Comparison of ENCODE assay signal across 15 cellular contexts in the genomic region with DNA sequence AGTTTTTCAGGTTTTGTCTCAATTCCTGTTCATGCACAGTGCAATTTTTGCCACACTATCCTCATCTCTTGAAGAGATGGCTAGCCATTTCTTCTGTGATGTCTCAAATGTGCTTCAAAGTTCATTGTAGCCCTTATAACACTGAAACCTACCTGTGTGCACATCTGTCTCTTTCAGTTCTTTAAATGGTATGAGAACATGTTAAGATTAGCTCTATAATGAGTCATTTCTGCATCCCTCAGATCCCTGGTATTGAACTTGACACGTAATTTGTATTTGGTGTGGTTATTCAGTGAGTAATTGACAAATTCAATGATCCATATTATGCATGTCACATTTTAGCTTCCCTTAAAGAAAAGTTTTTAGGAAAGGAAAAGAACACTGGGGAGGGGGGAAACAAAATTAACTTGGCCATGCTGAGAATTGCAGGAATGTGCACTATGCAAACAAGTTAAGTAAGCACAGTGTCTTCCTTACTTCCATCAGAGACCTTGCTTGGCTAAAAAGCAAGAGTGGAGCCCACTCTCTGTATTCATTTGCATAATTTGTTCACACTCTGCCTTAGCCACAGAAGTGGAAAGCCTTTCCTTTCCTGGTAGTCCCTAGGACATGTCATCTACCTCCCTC.
DNase-seq lines count a peak whose midpoint lies in the region; ATAC-seq, FAIRE-seq and TF ChIP-seq lines count a peak whose summit lies in the region.
"Had no signal": no experiment of that assay in that cellular context is flagged by ENCODE, and none has a peak within 500 bp of the region (broad histone marks: within the 10 kb centered on the region; RNA-seq: fewer than 3 reads in every experiment).

No MANE protein-coding gene starts in this region.

- H3K4me1 ChIP-seq in body of pancreas (no peaks in the 10 kb centered on the region), kidney (ENCODE audit: control insufficient read depth in 1 of 2, insufficient read depth in 1 of 2, low read depth in 1 of 2, low read length in 2 of 2) (no peaks in the 10 kb centered on the region)
- H3K4me1 ChIP-seq: lower lobe of right lung, psoas muscle had no signal

- H3K27ac ChIP-seq in body of pancreas = no peak overlapping the region
- no peak overlapping the region for H3K27ac ChIP-seq in kidney (ENCODE audit: low read depth in 2 of 2, low read length in 2 of 2)
- H3K27ac ChIP-seq: lower lobe of right lung, psoas muscle, VCaP had no signal

- no peaks in the 10 kb centered on the region for H3K27me3 ChIP-seq in body of pancreas

- intact Hi-C loops in body of pancreas (cut with DNase I) = no loop called here
- intact Hi-C loops in kidney (cut with DNase I) = no loop called here

- ATAC-seq in GM18867 (IDR thresholded peaks at IDR 0.05; ENCODE audit: unreplicated experiment) (peak; percentile 96), GM21526 (IDR thresholded peaks at IDR 0.05; ENCODE audit: low FRiP score, unreplicated experiment) (peak; percentile 98), HG03095 (IDR thresholded peaks at IDR 0.05; ENCODE audit: unreplicated experiment) (peak; percentile 97), body of pancreas (no peak)
- ATAC-seq: lower lobe of right lung, psoas muscle had no signal

- no peak overlapping the region for H3K9ac ChIP-seq in kidney (ENCODE audit: low read length in 2 of 2)

- peak; percentile 36 for FAIRE-seq in colon (lab: Jason Lieb, UNC)
- FAIRE-seq in kidney (lab: Jason Lieb, UNC) = no peak
- FAIRE-seq: H1, RCC 7860 had no signal

- H3K9me3 ChIP-seq in body of pancreas = no peaks in the 10 kb centered on the region
- no peaks in the 10 kb centered on the region for H3K9me3 ChIP-seq in kidney (ENCODE audit: control insufficient read depth in 1 of 2, low read length in 2 of 2)
- H3K9me3 ChIP-seq: lower lobe of right lung had no signal

- H3K4me3 ChIP-seq in body of pancreas = no peak overlapping the region
- H3K4me3 ChIP-seq in kidney (ENCODE audit: low read length in 2 of 2) = no peak overlapping the region
- H3K4me3 ChIP-seq: lower lobe of right lung, psoas muscle had no signal

- no peak for TF ChIP-seq POLR2A in body of pancreas (IDR thresholded peaks at IDR 0.05)

- DNase-seq in NCI-H187 (lab: John Stamatoyannopoulos, UW) = no peak
- DNase-seq in body of pancreas = no peak
- DNase-seq in DMS79 treated with DMSO at 0.1 percent for 48 hours (lab: John Stamatoyannopoulos, UW) = no peak
- DNase-seq in kidney = no peak
- DNase-seq: foreskin fibroblast, lower lobe of right lung, MV-4-11, psoas muscle had no signal

- TF ChIP-seq CTCF in body of pancreas (IDR thresholded peaks at IDR 0.05) (no peak), kidney (IDR thresholded peaks at IDR 0.05; ENCODE audit: borderline replicate concordance, extremely low read depth, insufficient read depth) (no peak)

- 47% methylated on average over 1 of the region's 1 CpG for WGBS in body of pancreas, 2 donors

- H3K36me3 ChIP-seq in body of pancreas (replicated peaks in 1 of 2; ENCODE audit: insufficient read depth in 1 of 2, low read depth in 2 of 2) (no peaks in the 10 kb centered on the region), kidney (ENCODE audit: control insufficient read depth in 1 of 2, insufficient read depth in 2 of 2, low read length in 2 of 2) (no peaks in the 10 kb centered on the region)
- H3K36me3 ChIP-seq: lower lobe of right lung had no signal
